Comparison of ENCODE assay signal across 13 cellular contexts in the genomic region with DNA sequence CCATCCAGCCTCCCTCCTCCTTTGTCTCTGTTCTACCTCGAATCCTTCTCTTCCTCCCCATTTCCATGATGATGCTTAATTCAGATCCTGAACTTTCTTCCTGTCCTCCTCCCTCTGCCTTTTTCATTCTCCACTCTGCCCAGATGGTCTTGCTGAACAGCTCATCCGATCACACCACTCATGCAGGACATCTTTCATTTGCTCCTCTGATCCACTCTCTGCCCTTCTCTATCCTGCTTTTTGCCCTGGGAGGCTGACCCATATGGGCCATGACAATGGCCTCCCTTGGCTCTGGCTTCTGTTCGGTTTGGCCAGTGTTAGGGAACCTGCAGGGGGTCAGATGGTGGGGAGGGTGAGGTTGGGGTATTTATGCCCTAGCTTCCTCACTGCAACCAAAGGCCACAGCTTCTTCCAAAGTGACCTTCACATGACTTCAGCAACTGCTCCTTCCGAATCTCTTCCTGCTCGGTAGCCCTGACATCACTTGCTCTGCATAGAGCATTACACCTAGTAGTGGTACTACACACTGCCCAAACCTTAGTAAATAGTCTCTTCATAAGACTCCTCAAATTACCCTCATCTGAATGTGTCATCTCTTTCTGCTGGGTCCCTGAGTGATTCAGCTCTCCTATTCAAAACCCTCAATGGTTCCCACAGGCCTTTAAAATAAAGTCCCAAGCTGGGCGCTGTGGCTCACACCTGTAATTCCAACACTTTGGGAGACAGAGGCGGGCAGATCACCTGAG. TPM values are rescaled to one million over a fixed set of nuclear protein-coding genes. Genes with fewer than 3 reads are reported as not detected.
DNase-seq lines count a peak whose midpoint lies in the region; ATAC-seq and TF ChIP-seq lines count a peak whose summit lies in the region.
"Had no signal": no experiment of that assay in that cellular context is flagged by ENCODE, and none has a peak within 500 bp of the region (broad histone marks: within the 10 kb centered on the region; RNA-seq: fewer than 3 reads in every experiment).

No MANE protein-coding gene starts in this region.

- H3K27me3 ChIP-seq in PC-9 (ENCODE audit: insufficient read depth, low read depth) (no peaks in the 10 kb centered on the region), muscle layer of colon (ENCODE audit: control insufficient read depth in 1 of 2, insufficient read depth in 2 of 2, low read length in 2 of 2) (no peaks in the 10 kb centered on the region), thoracic aorta (replicated peaks; ENCODE audit: insufficient read depth) (no peaks in the 10 kb centered on the region), HAP-1 (ENCODE audit: low read depth) (no peaks in the 10 kb centered on the region)
- H3K27me3 ChIP-seq: cardiac muscle cell had no signal

- no peak overlapping the region for H3K9ac ChIP-seq in muscle layer of colon (ENCODE audit: low read length)

- H3K4me1 Mint-ChIP-seq in chondrocyte (ENCODE audit: low read depth) (peaks cover 54% of the 10 kb centered on the region), natural killer cell (no peaks in the 10 kb centered on the region)

- H3K4me3 Mint-ChIP-seq in chondrocyte (ENCODE audit: unreplicated experiment) (peak overlapping the region; percentile 5), natural killer cell (no peak overlapping the region)

- H3K9me3 Mint-ChIP-seq in chondrocyte (ENCODE audit: low read depth) (peaks cover 6% of the 10 kb centered on the region), natural killer cell (no peaks in the 10 kb centered on the region)
- H3K9me3 Mint-ChIP-seq: activated T-helper 2 cell treated with anti-CD3 and anti-CD28 coated beads, Interferon-gamma antibody, Interleukin-2, Interleukin-4, amounts not matched to agents 10 μg/mL and 5 μg/mL and 100 μg/mL, durations not matched to agents 14 hours and 24 hours and 36 hours had no signal

- no peak for ATAC-seq in thoracic aorta (ENCODE audit: insufficient number of reproducible peaks, low FRiP score, low read depth)
- no peak for ATAC-seq in natural killer cell

- H2AFZ ChIP-seq in PC-9 = no peak overlapping the region

- DNase-seq in PC-9 (no peak), chondrocyte (ENCODE audit: low spot score) (no peak), thoracic aorta (ENCODE audit: low spot score) (no peak), NCI-H2029 (lab: John Stamatoyannopoulos, UW) (no peak), HAP-1 (ENCODE audit: low spot score in 2 of 2) (no peak), natural killer cell (no peak), AG20443 (ENCODE audit: low spot score) (no peak)
- DNase-seq: NCI-H1092, NCI-H2227 treated with DMSO at 0.1 percent for 48 hours, right cardiac atrium had no signal

- H3K4me3 ChIP-seq in PC-9 (no peak overlapping the region), muscle layer of colon (ENCODE audit: low read depth in 1 of 2, low read length in 2 of 2) (no peak overlapping the region), thoracic aorta (no peak overlapping the region), HAP-1 (no peak overlapping the region)
- H3K4me3 ChIP-seq: cardiac muscle cell had no signal

- TF ChIP-seq CTCF in PC-9 (conservative IDR thresholded peaks at IDR 0.05) (no peak), chondrocyte (IDR thresholded peaks at IDR 0.05) (no peak), thoracic aorta (IDR thresholded peaks at IDR 0.05) (no peak), natural killer cell (IDR thresholded peaks at IDR 0.05) (no peak)

- no peak overlapping the region for H3K4me2 ChIP-seq in PC-9

- H3K9me2 ChIP-seq in PC-9 (ENCODE audit: insufficient read depth) = no peaks in the 10 kb centered on the region

- H3K9me3 ChIP-seq in PC-9 (ENCODE audit: insufficient read depth, low read depth) = no peaks in the 10 kb centered on the region
- no peaks in the 10 kb centered on the region for H3K9me3 ChIP-seq in muscle layer of colon (ENCODE audit: low read length)
- H3K9me3 ChIP-seq in thoracic aorta = no peaks in the 10 kb centered on the region
- no peaks in the 10 kb centered on the region for H3K9me3 ChIP-seq in HAP-1

- in situ Hi-C loops in HAP-1 (cut with MboI; ENCODE audit: low sequenced_read_pairs) = no loop called here

- H3K36me3 ChIP-seq in PC-9 (ENCODE audit: low read depth) (no peaks in the 10 kb centered on the region), muscle layer of colon (ENCODE audit: insufficient read depth, low read length) (no peaks in the 10 kb centered on the region), thoracic aorta (no peaks in the 10 kb centered on the region), HAP-1 (replicated peaks) (no peaks in the 10 kb centered on the region)
- H3K36me3 ChIP-seq: cardiac muscle cell had no signal

- peak overlapping the region; percentile 98 for H3K27ac Mint-ChIP-seq in chondrocyte (ENCODE audit: unreplicated experiment)
- H3K27ac Mint-ChIP-seq in natural killer cell = no peak overlapping the region
- H3K27ac Mint-ChIP-seq: activated T-helper 2 cell treated with anti-CD3 and anti-CD28 coated beads, Interferon-gamma antibody, Interleukin-2, Interleukin-4, amounts not matched to agents 10 μg/mL and 5 μg/mL and 100 μg/mL, durations not matched to agents 14 hours and 24 hours and 36 hours had no signal

- no TSS peak for BruUV-seq in PC-9 (replicated peaks; lab: Mats Ljungman, UMichigan)

- H3K4me1 ChIP-seq in PC-9 (replicated peaks; ENCODE audit: insufficient read depth) (peaks cover 17% of the 10 kb centered on the region), muscle layer of colon (ENCODE audit: insufficient read depth, low read length) (peaks cover 24% of the 10 kb centered on the region), thoracic aorta (ENCODE audit: control insufficient read depth in 1 of 2, low read depth in 2 of 2) (peaks cover 13 to 51% of the 10 kb centered on the region in 2 donors), HAP-1 (no peaks in the 10 kb centered on the region)

- peaks cover 14% of the 10 kb centered on the region; the same call in 1 of the 2 replicates for H3F3A ChIP-seq in PC-9 (ENCODE audit: insufficient read depth, low read depth)

- no peaks in the 10 kb centered on the region for H3K79me2 ChIP-seq in PC-9 (ENCODE audit: low read depth)

- H4K20me1 ChIP-seq in PC-9 (ENCODE audit: insufficient read depth) = no peaks in the 10 kb centered on the region

- intact Hi-C loops in PC-9 (cut with micrococcal nuclease; ENCODE audit: unreplicated experiment) = no loop called here
- intact Hi-C loops in natural killer cell (cut with micrococcal nuclease) = no loop called here

- POLR2A ChIA-PET in PC-9 (lab: Charles Lee; ENCODE audit: unreplicated experiment) = no interaction called here

- H3K27me3 Mint-ChIP-seq in chondrocyte (ENCODE audit: low read depth) (no peaks in the 10 kb centered on the region), natural killer cell (ENCODE audit: low read depth in 2 of 2) (peaks cover 16 to 37% of the 10 kb centered on the region in 2 donors)

- CTCF ChIA-PET in PC-9 (lab: Charles Lee) = no interaction called here

- H3K27ac ChIP-seq in PC-9 = 0 out of 2 replicates have a peak overlapping the region, but pooled peaks have one; percentile 12
- peak overlapping the region; percentile 67 for H3K27ac ChIP-seq in muscle layer of colon (ENCODE audit: low read depth, low read length)
- peak overlapping the region; percentile 92 for H3K27ac ChIP-seq in thoracic aorta
- H3K27ac ChIP-seq: cardiac muscle cell had no signal

- peaks cover 4% of the 10 kb centered on the region for H3K36me3 Mint-ChIP-seq in chondrocyte (ENCODE audit: low read depth)
- no peaks in the 10 kb centered on the region for H3K36me3 Mint-ChIP-seq in natural killer cell

RNA-seq across cellular contexts. Expression of gene MICAL2, which starts 32.7 kb away (rescaled TPM):
- 30.5 and 32.4 TPM in 2 replicates for total RNA-seq in PC-9 (2021)
- total RNA-seq in chondrocyte = 296 to 393 TPM (median 372 TPM) in 3 replicates
- 100 to 1,000 TPM; 791 to 989 TPM for total RNA-seq in thoracic aorta
- 10 to 100 TPM; 54.6 to 68.6 (median 57.4) TPM for total RNA-seq in natural killer cell

Comparison
In these comparisons a context has a peak if more than half of its experiments do, and no peak if none do; other contexts are left out.
1. H3K27ac ChIP-seq: peak in every context shown above with its lines; median percentile 92 in thoracic aorta; 67 in muscle layer of colon; 12 in PC-9.